In the genomic region with DNA sequence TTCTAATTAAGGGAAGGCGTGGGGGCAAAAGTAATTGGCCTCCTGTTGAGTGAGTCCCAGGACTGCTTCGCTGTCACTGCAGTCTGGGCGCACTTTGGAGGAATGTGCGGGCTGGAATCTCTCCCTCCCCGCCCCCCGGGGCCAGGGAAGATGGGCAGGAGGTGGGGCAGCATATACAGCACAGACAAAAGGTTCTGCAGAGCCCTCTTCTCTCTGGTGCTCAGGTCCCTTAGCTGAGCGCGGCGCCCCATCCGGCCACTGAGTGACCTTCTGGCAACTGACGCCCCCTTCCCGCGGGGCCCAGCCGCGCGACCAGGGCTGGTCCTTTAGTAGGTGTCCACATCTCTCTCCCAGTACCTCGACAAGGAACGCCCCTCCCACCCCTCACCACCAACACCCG, we compare ENCODE assay signal across 19 cellular contexts.
DNase-seq lines count a peak whose midpoint lies in the region; TF ChIP-seq lines count a peak whose summit lies in the region.
"Had no signal": no experiment of that assay in that cellular context is flagged by ENCODE, and none has a peak within 500 bp of the region (broad histone marks: within the 10 kb centered on the region; RNA-seq: fewer than 3 reads in every experiment).

No MANE protein-coding gene starts in this region.

- H3K9me3 ChIP-seq in cardiac muscle cell (ENCODE audit: low read depth) (no peaks in the 10 kb centered on the region), left ventricle myocardium inferior (replicated peaks) (no peaks in the 10 kb centered on the region), mesodermal cell (ENCODE audit: control insufficient read depth, low read length) (no peaks in the 10 kb centered on the region)
- H3K9me3 ChIP-seq: mucosa of descending colon, upper lobe of left lung had no signal

- 4 to 16% methylated on average over 6 to 15 of the region's 19 CpGs for WGBS in mesodermal cell (ENCODE audit: insufficient coverage in 2 of 2), 2 experiments
- 4 to 7% methylated on average over 16 to 19 of the region's 19 CpGs for WGBS in lower leg skin, 2 donors

- H3K27ac Mint-ChIP-seq in endothelial cell (ENCODE audit: unreplicated experiment) = no peak overlapping the region
- no peak overlapping the region for H3K27ac Mint-ChIP-seq in type B pancreatic cell
- H3K27ac Mint-ChIP-seq: activated CD4-positive, alpha-beta memory T cell treated with anti-CD3 and anti-CD28 coated beads for 36 hours; activated naive CD8-positive, alpha-beta T cell treated with anti-CD3 and anti-CD28 coated beads for 36 hours; CD14-positive monocyte; HFFc6; stimulated activated naive B cell treated with anti-CD40 and anti-IgM and Interleukin-4, amounts not matched to agents 10 μg/mL and 1 μg/mL and 100 μg/mL, for 72 hours had no signal

- H3K4me1 ChIP-seq in cardiac muscle cell (ENCODE audit: low read depth) (peaks cover 6% of the 10 kb centered on the region), left ventricle myocardium inferior (peaks cover 8% of the 10 kb centered on the region), mesodermal cell (ENCODE audit: control insufficient read depth, insufficient read depth, low read length, poor library complexity, severe bottlenecking) (peaks cover 3% of the 10 kb centered on the region)

- H3K4me1 Mint-ChIP-seq in endothelial cell (ENCODE audit: unreplicated experiment) (peaks cover 4% of the 10 kb centered on the region), type B pancreatic cell (ENCODE audit: unreplicated experiment) (peaks cover 4% of the 10 kb centered on the region)
- H3K4me1 Mint-ChIP-seq: activated naive CD8-positive, alpha-beta T cell treated with anti-CD3 and anti-CD28 coated beads for 36 hours; CD14-positive monocyte had no signal

- intact Hi-C loops in left ventricle myocardium inferior (cut with micrococcal nuclease) = no loop called here
- intact Hi-C loops in lower leg skin (cut with DNase I; ENCODE audit: low total_unique reads) = no loop called here

- no peaks in the 10 kb centered on the region for H3K36me3 ChIP-seq in cardiac muscle cell
- no peaks in the 10 kb centered on the region for H3K36me3 ChIP-seq in left ventricle myocardium inferior
- H3K36me3 ChIP-seq in mesodermal cell (ENCODE audit: control insufficient read depth, insufficient read depth, low read length) = no peaks in the 10 kb centered on the region
- H3K36me3 ChIP-seq: upper lobe of left lung had no signal

- H3K4me3 Mint-ChIP-seq in endothelial cell (ENCODE audit: unreplicated experiment) (peak overlapping the region; percentile 64), type B pancreatic cell (peak overlapping the region; percentile 87)
- H3K4me3 Mint-ChIP-seq: activated CD4-positive, alpha-beta memory T cell treated with anti-CD3 and anti-CD28 coated beads for 36 hours; activated naive CD8-positive, alpha-beta T cell treated with anti-CD3 and anti-CD28 coated beads for 36 hours; activated T-cell treated with anti-CD3 and anti-CD28 coated beads, Interleukin-2, amount 50 U/mL, for 4 hours; HFFc6; stimulated activated naive B cell treated with anti-CD40 and anti-IgM and Interleukin-4, amounts not matched to agents 10 μg/mL and 1 μg/mL and 100 μg/mL, for 72 hours had no signal

- peaks cover 46% of the 10 kb centered on the region for H3K27me3 ChIP-seq in cardiac muscle cell
- H3K27me3 ChIP-seq in left ventricle myocardium inferior (ENCODE audit: low read depth) = peaks cover 86% of the 10 kb centered on the region

- DNase-seq in cardiac muscle cell (ENCODE audit: low read depth in 1 of 2, low spot score in 1 of 2) (peak in 1 of 2 donors; percentile 52), left ventricle myocardium inferior (no peak), endothelial cell (ENCODE audit: low spot score) (peak; percentile 20), type B pancreatic cell (ENCODE audit: extremely low spot score, unreplicated experiment) (no peak), cerebellum (ENCODE audit: low spot score) (no peak), lower leg skin (ENCODE audit: low spot score in 2 of 2) (no peak), cortex of kidney (lab: John Stamatoyannopoulos, UW) (no peak)
- DNase-seq: activated CD4-positive, alpha-beta memory T cell treated with anti-CD3 and anti-CD28 coated beads for 36 hours; activated naive CD8-positive, alpha-beta T cell treated with anti-CD3 and anti-CD28 coated beads for 36 hours; activated T-cell treated with anti-CD3 and anti-CD28 coated beads, Interleukin-2, amount 50 U/mL, for 4 hours; foreskin fibroblast; HFFc6; NCI-H2081; NCI-H526 treated with DMSO at 0.1 percent for 48 hours; stimulated activated naive B cell treated with anti-CD40 and anti-IgM and Interleukin-4, amounts not matched to agents 10 μg/mL and 1 μg/mL and 100 μg/mL, for 72 hours had no signal

- H3K4me3 ChIP-seq in cardiac muscle cell (peak overlapping the region; percentile 55), left ventricle myocardium inferior (no peak overlapping the region), mesodermal cell (ENCODE audit: extremely low read depth, insufficient read depth, low read length, poor library complexity, severe bottlenecking) (peak overlapping the region; percentile 22), lower leg skin (ENCODE audit: low read depth, poor library complexity, severe bottlenecking) (no peak overlapping the region)
- H3K4me3 ChIP-seq: mucosa of descending colon had no signal

- H3K36me3 Mint-ChIP-seq in endothelial cell (ENCODE audit: low read depth, unreplicated experiment) = no peaks in the 10 kb centered on the region
- no peaks in the 10 kb centered on the region for H3K36me3 Mint-ChIP-seq in type B pancreatic cell
- H3K36me3 Mint-ChIP-seq: activated CD4-positive, alpha-beta memory T cell treated with anti-CD3 and anti-CD28 coated beads for 36 hours; activated naive CD8-positive, alpha-beta T cell treated with anti-CD3 and anti-CD28 coated beads for 36 hours; CD14-positive monocyte; stimulated activated naive B cell treated with anti-CD40 and anti-IgM and Interleukin-4, amounts not matched to agents 10 μg/mL and 1 μg/mL and 100 μg/mL, for 72 hours had no signal

- H3K27me3 Mint-ChIP-seq in endothelial cell (ENCODE audit: unreplicated experiment) (peaks cover 8% of the 10 kb centered on the region), type B pancreatic cell (peaks cover 77% of the 10 kb centered on the region)

- TF ChIP-seq POLR2A in lower leg skin (IDR thresholded peaks at IDR 0.05) = no peak

- TF ChIP-seq CTCF in cardiac muscle cell (IDR thresholded peaks at IDR 0.05; ENCODE audit: low read depth, low read length) (no peak), left ventricle myocardium inferior (IDR thresholded peaks at IDR 0.05; ENCODE audit: borderline replicate concordance) (no peak), endothelial cell (IDR thresholded peaks at IDR 0.05; ENCODE audit: unreplicated experiment) (no peak), type B pancreatic cell (conservative IDR thresholded peaks at IDR 0.05) (peak; percentile 20), lower leg skin (IDR thresholded peaks at IDR 0.05) (no peak)

- H3K9me3 Mint-ChIP-seq in endothelial cell (ENCODE audit: unreplicated experiment) (no peaks in the 10 kb centered on the region), type B pancreatic cell (no peaks in the 10 kb centered on the region)
- H3K9me3 Mint-ChIP-seq: activated CD4-positive, alpha-beta memory T cell treated with anti-CD3 and anti-CD28 coated beads for 36 hours; stimulated activated naive B cell treated with anti-CD40 and anti-IgM and Interleukin-4, amounts not matched to agents 10 μg/mL and 1 μg/mL and 100 μg/mL, for 72 hours had no signal

- no peak overlapping the region for H3K27ac ChIP-seq in cardiac muscle cell
- H3K27ac ChIP-seq in left ventricle myocardium inferior (replicated peaks) = no peak overlapping the region
- no peak overlapping the region for H3K27ac ChIP-seq in mesodermal cell (ENCODE audit: low read depth, low read length, severe bottlenecking)
- H3K27ac ChIP-seq: upper lobe of left lung had no signal

Comparison
In these comparisons a context has a peak if more than half of its experiments do, and no peak if none do; other contexts are left out.
1. H3K4me3 ChIP-seq: peak in cardiac muscle cell (single experiment) and mesodermal cell (single experiment); none in left ventricle myocardium inferior (single experiment) and lower leg skin (single experiment).